ENCODE assay signal across 18 cellular contexts in the genomic region with DNA sequence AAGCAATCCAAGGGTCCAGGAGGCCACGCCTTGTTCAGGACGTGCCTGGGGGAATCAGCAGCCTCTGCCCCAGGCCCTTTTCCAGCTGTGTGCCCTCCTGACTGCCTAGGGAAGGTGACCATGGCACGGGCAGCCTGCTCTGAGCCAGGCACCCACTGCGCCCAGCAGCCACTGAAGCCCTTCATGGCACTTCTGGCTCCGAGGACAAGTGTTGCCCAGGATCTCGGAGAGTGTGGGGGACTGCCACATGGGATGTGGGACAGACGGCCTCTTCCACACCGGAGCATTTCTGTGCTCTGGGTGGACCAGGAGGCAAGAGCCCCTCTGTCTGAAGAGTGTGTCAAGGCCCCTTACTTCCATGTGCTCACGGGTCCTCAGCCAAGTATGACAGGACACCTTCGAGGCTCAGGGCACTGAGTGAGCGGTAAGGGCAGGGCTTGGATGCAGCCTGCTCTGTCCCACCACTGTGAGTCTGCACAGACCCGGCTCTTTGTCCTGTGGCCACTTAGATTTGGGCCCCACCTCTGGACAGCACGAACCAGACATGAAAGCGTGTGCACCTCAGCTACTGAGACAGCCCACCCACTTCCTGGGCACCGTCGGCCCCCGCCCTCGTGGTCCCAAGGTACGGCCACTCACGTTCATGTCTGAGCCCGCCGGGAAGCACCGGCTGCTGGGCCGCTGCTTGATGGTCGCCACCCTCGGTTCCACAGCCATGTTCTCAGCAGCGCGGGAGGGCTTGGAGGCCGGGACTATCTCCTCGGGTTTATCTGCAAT.
"Had no signal": no experiment of that assay in that cellular context is flagged by ENCODE, and none has a peak within 500 bp of the region (broad histone marks: within the 10 kb centered on the region; RNA-seq: fewer than 3 reads in every experiment).

No MANE protein-coding gene starts in this region.

- H3K27me3 ChIP-seq: brain microvascular endothelial cell, stomach had no signal

- H3K27ac Mint-ChIP-seq: activated T-helper 1 cell treated with anti-CD3 and anti-CD28 coated beads, Interleukin-12 subunit alpha, Interleukin-12 subunit beta, Interleukin-2, Interleukin-4 antibody, amounts not matched to agents 30 ng/mL and 10 ng/mL and 1 ng/mL, durations not matched to agents 14 hours and 24 hours and 36 hours; mesothelial cell of epicardium; natural killer cell treated with Interleukin-12 subunit alpha and Interleukin-12 subunit beta and Interleukin-15 and Interleukin-18, amount 100 ng/mL, for 72 hours; T-helper 1 cell treated with Interleukin-12 subunit alpha and Interleukin-12 subunit beta and Interleukin-4 antibody, amounts not matched to agents 30 μg/mL and 1 μg/mL, for 36 hours had no signal

- H3K36me3 ChIP-seq: brain microvascular endothelial cell had no signal

- H3K4me3 ChIP-seq: coronary artery, stomach had no signal

- H3K4me1 ChIP-seq: stomach had no signal

- H3K4me3 Mint-ChIP-seq: activated T-helper 1 cell treated with anti-CD3 and anti-CD28 coated beads, Interleukin-12 subunit alpha, Interleukin-12 subunit beta, Interleukin-2, Interleukin-4 antibody, amounts not matched to agents 30 ng/mL and 10 ng/mL and 1 ng/mL, durations not matched to agents 14 hours and 24 hours and 36 hours; central memory CD8-positive, alpha-beta T cell; mesothelial cell of epicardium; natural killer cell treated with Interleukin-12 subunit alpha and Interleukin-12 subunit beta and Interleukin-15 and Interleukin-18, amount 100 ng/mL, for 72 hours; T-helper 1 cell treated with Interleukin-12 subunit alpha and Interleukin-12 subunit beta and Interleukin-4 antibody, amounts not matched to agents 30 μg/mL and 1 μg/mL, for 36 hours had no signal

- H3K36me3 Mint-ChIP-seq: mesothelial cell of epicardium; natural killer cell treated with Interleukin-12 subunit alpha and Interleukin-12 subunit beta and Interleukin-15 and Interleukin-18, amount 100 ng/mL, for 72 hours had no signal

- ATAC-seq: natural killer cell treated with Interleukin-12 subunit alpha and Interleukin-12 subunit beta and Interleukin-15 and Interleukin-18, amount 100 ng/mL, for 72 hours had no signal

- H3K4me1 Mint-ChIP-seq: central memory CD8-positive, alpha-beta T cell; mesothelial cell of epicardium had no signal

- H3K27ac ChIP-seq: brain microvascular endothelial cell, coronary artery, stomach had no signal

- H3K9me3 Mint-ChIP-seq: central memory CD8-positive, alpha-beta T cell; natural killer cell treated with Interleukin-12 subunit alpha and Interleukin-12 subunit beta and Interleukin-15 and Interleukin-18, amount 100 ng/mL, for 72 hours; T-helper 1 cell treated with Interleukin-12 subunit alpha and Interleukin-12 subunit beta and Interleukin-4 antibody, amounts not matched to agents 30 μg/mL and 1 μg/mL, for 36 hours had no signal

- DNase-seq: activated CD4-positive, alpha-beta T cell treated with anti-CD3 and anti-CD28 coated beads for 1 hour; activated CD4-positive, alpha-beta T cell treated with anti-CD3 and anti-CD28 coated beads, Interleukin-2, amount 50 U/mL, for 4 hours; activated naive CD4-positive, alpha-beta T cell; anterior cingulate cortex; brain microvascular endothelial cell; erythroblast; foreskin melanocyte; hypothalamus; small intestine; stimulated activated CD4-positive, alpha-beta T cell treated with anti-CD3 and anti-CD28 coated beads, Interleukin-4, amount 100 ng/mL, for 1 hour; stomach; trophoblast cell had no signal
